In the genomic region with DNA sequence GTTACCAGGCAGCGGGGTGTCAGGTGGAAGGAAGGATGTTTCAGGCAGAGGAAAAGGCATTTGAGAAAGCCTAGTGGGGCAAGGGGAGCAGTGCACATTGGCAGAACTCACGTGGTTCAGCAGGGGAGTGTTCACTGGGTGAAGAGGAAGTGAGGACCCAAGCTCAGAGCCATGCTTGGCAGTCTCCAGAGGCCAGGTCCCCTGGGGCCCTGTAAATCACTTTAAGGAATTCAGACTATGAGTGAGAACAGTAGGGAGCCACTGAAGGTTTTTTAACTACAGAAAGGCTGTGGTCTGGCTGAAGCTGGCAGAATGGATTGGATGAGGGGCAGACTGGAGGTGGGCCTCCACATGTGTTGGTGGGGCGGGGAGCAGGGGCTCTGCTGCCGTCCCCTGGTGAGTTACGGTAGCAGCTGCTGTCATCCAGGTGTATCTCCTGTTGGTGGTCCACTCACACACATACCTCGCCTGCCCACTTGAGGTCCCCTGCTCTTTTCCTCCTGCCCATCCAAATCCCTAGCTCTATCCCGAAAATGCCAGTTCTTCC, we compare ENCODE assay signal across 9 cellular contexts. TPM values are rescaled to one million over a fixed set of nuclear protein-coding genes. Genes with fewer than 3 reads are reported as not detected.
DNase-seq lines count a peak whose midpoint lies in the region; ATAC-seq and TF ChIP-seq lines count a peak whose summit lies in the region.
"Had no signal": no experiment of that assay in that cellular context is flagged by ENCODE, and none has a peak within 500 bp of the region (broad histone marks: within the 10 kb centered on the region; RNA-seq: fewer than 3 reads in every experiment).

No MANE protein-coding gene starts in this region.

- peak; percentile 84 for TF ChIP-seq CTCF in neutrophil (IDR thresholded peaks at IDR 0.05)

- H3K36me3 Mint-ChIP-seq in activated naive CD8-positive, alpha-beta T cell treated with anti-CD3 and anti-CD28 coated beads, Interleukin-2, amount 50 U/mL, for 24 hours (ENCODE audit: low read depth), result no peaks in the 10 kb centered on the region

- H3K27ac Mint-ChIP-seq in activated naive CD8-positive, alpha-beta T cell treated with anti-CD3 and anti-CD28 coated beads, Interleukin-2, amount 50 U/mL, for 24 hours, result peak overlapping the region; percentile 63

- peaks cover 61% of the 10 kb centered on the region for H3K4me1 Mint-ChIP-seq in activated naive CD8-positive, alpha-beta T cell treated with anti-CD3 and anti-CD28 coated beads, Interleukin-2, amount 50 U/mL, for 24 hours

- H3K4me3 Mint-ChIP-seq in activated naive CD8-positive, alpha-beta T cell treated with anti-CD3 and anti-CD28 coated beads, Interleukin-2, amount 50 U/mL, for 24 hours, result peak overlapping the region; percentile 10

- H3K9me3 Mint-ChIP-seq in activated naive CD8-positive, alpha-beta T cell treated with anti-CD3 and anti-CD28 coated beads, Interleukin-2, amount 50 U/mL, for 24 hours, result no peaks in the 10 kb centered on the region

- ATAC-seq in HG02759 (IDR thresholded peaks at IDR 0.05; ENCODE audit: unreplicated experiment), result peak; percentile 76
- peak; percentile 65 for ATAC-seq in activated naive CD8-positive, alpha-beta T cell treated with anti-CD3 and anti-CD28 coated beads, Interleukin-2, amount 50 U/mL, for 24 hours

- peaks cover 60 to 69% of the 10 kb centered on the region in 2 experiments for H3K4me1 ChIP-seq in neutrophil (ENCODE audit: control insufficient read depth in 1 of 2, insufficient read depth in 1 of 2, low read depth in 1 of 2, low read length in 1 of 2)

- no peaks in the 10 kb centered on the region for H3K36me3 ChIP-seq in neutrophil

- peak overlapping the region in 1 of 2 experiments; percentile 10 for H3K4me3 ChIP-seq in neutrophil (ENCODE audit: low read depth in 1 of 2, low read length in 1 of 2)

- no peaks in the 10 kb centered on the region for H3K27me3 ChIP-seq in neutrophil

- H3K27me3 Mint-ChIP-seq in activated naive CD8-positive, alpha-beta T cell treated with anti-CD3 and anti-CD28 coated beads, Interleukin-2, amount 50 U/mL, for 24 hours, result no peaks in the 10 kb centered on the region

- no peaks in the 10 kb centered on the region for H3K9me3 ChIP-seq in neutrophil

- in situ Hi-C loops in G401 (cut with HindIII; ENCODE audit: low sequenced_read_pairs), result no loop called here

- H3K27ac ChIP-seq in neutrophil, result peak overlapping the region; percentile 78
- H3K27ac ChIP-seq: parathyroid adenoma had no signal

- DNase-seq in activated CD4-positive, alpha-beta T cell treated with anti-CD3 and anti-CD28 coated beads for 1 hour, result peak; percentile 21
- DNase-seq in activated CD4-positive, alpha-beta T cell treated with anti-CD3 and anti-CD28 coated beads, Interleukin-2, amount 50 U/mL, for 48 hours, result no peak
- DNase-seq in NCI-H2107 treated with DMSO at 0.1 percent for 48 hours (lab: John Stamatoyannopoulos, UW; ENCODE audit: unreplicated experiment), result peak; percentile 44
- peak; percentile 47 for DNase-seq in activated naive CD8-positive, alpha-beta T cell treated with anti-CD3 and anti-CD28 coated beads, Interleukin-2, amount 50 U/mL, for 24 hours
- no peak for DNase-seq in NCI-H2171 (lab: John Stamatoyannopoulos, UW)
- DNase-seq in G401 (ENCODE audit: low spot score), result no peak

RNA-seq across cellular contexts. Expression of gene CLEC16A, which starts 5.1 kb away (rescaled TPM):
- total RNA-seq in G401 (2014; rRNA removed; shearing (Covaris generic)), result 15.6 and 16.6 TPM in 2 replicates

RNA-seq across cellular contexts. Expression of gene DEXI, which starts 7.2 kb away (rescaled TPM):
- total RNA-seq in G401 (2014; rRNA removed; shearing (Covaris generic)), result 90.6 and 91.9 TPM in 2 replicates

Comparison
In these comparisons a context has a peak if more than half of its experiments do, and no peak if none do; other contexts are left out.
1. DNase-seq: peak in activated CD4-positive, alpha-beta T cell treated with anti-CD3 and anti-CD28 coated beads for 1 hour (single experiment), NCI-H2107 treated with DMSO at 0.1 percent for 48 hours (single experiment) and activated naive CD8-positive, alpha-beta T cell treated with anti-CD3 and anti-CD28 coated beads, Interleukin-2, amount 50 U/mL, for 24 hours (single experiment); none in activated CD4-positive, alpha-beta T cell treated with anti-CD3 and anti-CD28 coated beads, Interleukin-2, amount 50 U/mL, for 48 hours (0 of 2), NCI-H2171 (single experiment) and G401 (single experiment).